7 cellular contexts compared by ENCODE assay signal in genomic region chr5:111183064-111183463, GRCh38. TPM values are rescaled to one million over a fixed set of nuclear protein-coding genes. Genes with fewer than 3 reads are reported as not detected.
"Had no signal": no experiment of that assay in that cellular context is flagged by ENCODE, and none has a peak within 500 bp of the region (broad histone marks: within the 10 kb centered on the region; RNA-seq: fewer than 3 reads in every experiment).

No MANE protein-coding gene starts in this region.

- FAIRE-seq: GM12892, GM18507, GM19239 had no signal

- DNase-seq: GDM1, GF-D8 had no signal

- H3K4me3 ChIP-seq: GM12878 had no signal

- ATAC-seq: GM12878 had no signal

RNA-seq across cellular contexts. Expression of gene CAMK4, which starts 41.1 kb away (rescaled TPM):
- total RNA-seq: G401 had no signal
